Comparison of ENCODE assay signal across 2 cellular contexts in genomic region chr14:54317396-54317795, GRCh38.
TF ChIP-seq lines count a peak whose summit lies in the region.

No MANE protein-coding gene starts in this region.

TF ChIP-seq in HepG2, 621 proteins besides CTCF, POLR2A, EP300 and RAD21 (continued from another document):
- TF ChIP-seq ZSCAN12 (CRISPR knock-in tag; IDR thresholded peaks at IDR 0.05) (no peak), CENPBD1 (CRISPR knock-in tag; IDR thresholded peaks at IDR 0.05; ENCODE audit: borderline replicate concordance, low read depth) (no peak), SIN3B (IDR thresholded peaks at IDR 0.05; ENCODE audit: low read length) (no peak), MLXIP (CRISPR knock-in tag; IDR thresholded peaks at IDR 0.05; ENCODE audit: borderline replicate concordance) (no peak), ZNF720 (CRISPR knock-in tag; IDR thresholded peaks at IDR 0.05) (no peak), ZNF292 (CRISPR knock-in tag; IDR thresholded peaks at IDR 0.05; ENCODE audit: borderline replicate concordance, low read depth) (peak; percentile 38; the same call in 1 of the 2 replicates), SMC3 (IDR thresholded peaks at IDR 0.05; ENCODE audit: low read length) (0 out of 2 replicates have a peak, but pooled peaks have one; percentile 1), ELK4 (CRISPR knock-in tag; IDR thresholded peaks at IDR 0.05; ENCODE audit: borderline replicate concordance) (no peak), ZBTB37 (CRISPR knock-in tag; IDR thresholded peaks at IDR 0.05) (no peak), ZSCAN21 (CRISPR knock-in tag; IDR thresholded peaks at IDR 0.05; ENCODE audit: borderline replicate concordance) (no peak)
- TF ChIP-seq, protein P1, sequence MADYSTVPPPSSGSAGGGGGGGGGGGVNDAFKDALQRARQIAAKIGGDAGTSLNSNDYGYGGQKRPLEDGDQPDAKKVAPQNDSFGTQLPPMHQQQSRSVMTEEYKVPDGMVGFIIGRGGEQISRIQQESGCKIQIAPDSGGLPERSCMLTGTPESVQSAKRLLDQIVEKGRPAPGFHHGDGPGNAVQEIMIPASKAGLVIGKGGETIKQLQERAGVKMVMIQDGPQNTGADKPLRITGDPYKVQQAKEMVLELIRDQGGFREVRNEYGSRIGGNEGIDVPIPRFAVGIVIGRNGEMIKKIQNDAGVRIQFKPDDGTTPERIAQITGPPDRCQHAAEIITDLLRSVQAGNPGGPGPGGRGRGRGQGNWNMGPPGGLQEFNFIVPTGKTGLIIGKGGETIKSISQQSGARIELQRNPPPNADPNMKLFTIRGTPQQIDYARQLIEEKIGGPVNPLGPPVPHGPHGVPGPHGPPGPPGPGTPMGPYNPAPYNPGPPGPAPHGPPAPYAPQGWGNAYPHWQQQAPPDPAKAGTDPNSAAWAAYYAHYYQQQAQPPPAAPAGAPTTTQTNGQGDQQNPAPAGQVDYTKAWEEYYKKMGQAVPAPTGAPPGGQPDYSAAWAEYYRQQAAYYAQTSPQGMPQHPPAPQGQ (CRISPR knock-in tag; IDR thresholded peaks at IDR 0.05; ENCODE audit: borderline replicate concordance) = no peak

TF ChIP-seq in GM12878, 131 proteins besides CTCF, POLR2A, EP300 and RAD21 (continued from another document):
- no peak for TF ChIP-seq CBX5 (IDR thresholded peaks at IDR 0.05; ENCODE audit: low read depth)
- TF ChIP-seq, protein P2, sequence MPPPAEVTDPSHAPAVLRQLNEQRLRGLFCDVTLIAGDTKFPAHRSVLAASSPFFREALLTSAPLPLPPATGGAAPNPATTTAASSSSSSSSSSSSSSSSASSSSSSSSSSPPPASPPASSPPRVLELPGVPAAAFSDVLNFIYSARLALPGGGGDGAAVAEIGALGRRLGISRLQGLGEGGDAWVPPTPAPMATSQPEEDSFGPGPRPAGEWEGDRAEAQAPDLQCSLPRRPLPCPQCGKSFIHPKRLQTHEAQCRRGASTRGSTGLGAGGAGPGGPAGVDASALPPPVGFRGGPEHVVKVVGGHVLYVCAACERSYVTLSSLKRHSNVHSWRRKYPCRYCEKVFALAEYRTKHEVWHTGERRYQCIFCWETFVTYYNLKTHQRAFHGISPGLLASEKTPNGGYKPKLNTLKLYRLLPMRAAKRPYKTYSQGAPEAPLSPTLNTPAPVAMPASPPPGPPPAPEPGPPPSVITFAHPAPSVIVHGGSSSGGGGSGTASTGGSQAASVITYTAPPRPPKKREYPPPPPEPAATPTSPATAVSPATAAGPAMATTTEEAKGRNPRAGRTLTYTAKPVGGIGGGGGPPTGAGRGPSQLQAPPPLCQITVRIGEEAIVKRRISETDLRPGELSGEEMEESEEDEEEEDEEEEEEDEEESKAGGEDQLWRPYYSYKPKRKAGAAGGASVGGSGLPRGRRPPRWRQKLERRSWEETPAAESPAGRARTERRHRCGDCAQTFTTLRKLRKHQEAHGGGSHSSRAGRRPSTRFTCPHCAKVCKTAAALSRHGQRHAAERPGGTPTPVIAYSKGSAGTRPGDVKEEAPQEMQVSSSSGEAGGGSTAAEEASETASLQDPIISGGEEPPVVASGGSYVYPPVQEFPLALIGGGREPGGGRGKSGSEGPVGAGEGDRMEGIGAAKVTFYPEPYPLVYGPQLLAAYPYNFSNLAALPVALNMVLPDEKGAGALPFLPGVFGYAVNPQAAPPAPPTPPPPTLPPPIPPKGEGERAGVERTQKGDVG (CRISPR knock-in tag; IDR thresholded peaks at IDR 0.05) = no peak
- no peak for TF ChIP-seq JUNB (IDR thresholded peaks at IDR 0.05)
- TF ChIP-seq SMARCA5 (IDR thresholded peaks at IDR 0.05) = no peak
- no peak for TF ChIP-seq KLF5 (IDR thresholded peaks at IDR 0.05; ENCODE audit: partially characterized antibody)
- no peak for TF ChIP-seq ZNF207 (IDR thresholded peaks at IDR 0.05; ENCODE audit: borderline replicate concordance)
- TF ChIP-seq ZNF592 (IDR thresholded peaks at IDR 0.05) = no peak
- TF ChIP-seq, protein P3, sequence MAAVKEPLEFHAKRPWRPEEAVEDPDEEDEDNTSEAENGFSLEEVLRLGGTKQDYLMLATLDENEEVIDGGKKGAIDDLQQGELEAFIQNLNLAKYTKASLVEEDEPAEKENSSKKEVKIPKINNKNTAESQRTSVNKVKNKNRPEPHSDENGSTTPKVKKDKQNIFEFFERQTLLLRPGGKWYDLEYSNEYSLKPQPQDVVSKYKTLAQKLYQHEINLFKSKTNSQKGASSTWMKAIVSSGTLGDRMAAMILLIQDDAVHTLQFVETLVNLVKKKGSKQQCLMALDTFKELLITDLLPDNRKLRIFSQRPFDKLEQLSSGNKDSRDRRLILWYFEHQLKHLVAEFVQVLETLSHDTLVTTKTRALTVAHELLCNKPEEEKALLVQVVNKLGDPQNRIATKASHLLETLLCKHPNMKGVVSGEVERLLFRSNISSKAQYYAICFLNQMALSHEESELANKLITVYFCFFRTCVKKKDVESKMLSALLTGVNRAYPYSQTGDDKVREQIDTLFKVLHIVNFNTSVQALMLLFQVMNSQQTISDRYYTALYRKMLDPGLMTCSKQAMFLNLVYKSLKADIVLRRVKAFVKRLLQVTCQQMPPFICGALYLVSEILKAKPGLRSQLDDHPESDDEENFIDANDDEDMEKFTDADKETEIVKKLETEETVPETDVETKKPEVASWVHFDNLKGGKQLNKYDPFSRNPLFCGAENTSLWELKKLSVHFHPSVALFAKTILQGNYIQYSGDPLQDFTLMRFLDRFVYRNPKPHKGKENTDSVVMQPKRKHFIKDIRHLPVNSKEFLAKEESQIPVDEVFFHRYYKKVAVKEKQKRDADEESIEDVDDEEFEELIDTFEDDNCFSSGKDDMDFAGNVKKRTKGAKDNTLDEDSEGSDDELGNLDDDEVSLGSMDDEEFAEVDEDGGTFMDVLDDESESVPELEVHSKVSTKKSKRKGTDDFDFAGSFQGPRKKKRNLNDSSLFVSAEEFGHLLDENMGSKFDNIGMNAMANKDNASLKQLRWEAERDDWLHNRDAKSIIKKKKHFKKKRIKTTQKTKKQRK (IDR thresholded peaks at IDR 0.05; ENCODE audit: low read depth, low read length) = no peak
- TF ChIP-seq PBX3 (IDR thresholded peaks at IDR 0.05; ENCODE audit: insufficient replicate concordance, low read depth, low read length) = no peak
- no peak for TF ChIP-seq ESRRA (IDR thresholded peaks at IDR 0.05; ENCODE audit: low read length)
